Comparison of ENCODE assay signal across 8 cellular contexts in genomic region chr17:16381496-16381820, GRCh38. TPM values are rescaled to one million over a fixed set of nuclear protein-coding genes. Genes with fewer than 3 reads are reported as not detected.
DNase-seq lines count a peak whose midpoint lies in the region; ATAC-seq and TF ChIP-seq lines count a peak whose summit lies in the region.

No MANE protein-coding gene starts in this region.

- H3K4me1 ChIP-seq in HUES6 (ENCODE audit: control insufficient read depth, insufficient read depth, low read length) (peaks cover 4% of the 10 kb centered on the region; the same call in 1 of the 2 replicates), ascending aorta (peaks cover 8 to 19% of the 10 kb centered on the region in 2 donors), liver (ENCODE audit: control insufficient read depth in 4 of 4, insufficient read depth in 4 of 4, low read length in 3 of 4) (peaks cover 0 to 25% (median 13%) of the 10 kb centered on the region in 4 donors), stomach smooth muscle (ENCODE audit: control insufficient read depth, insufficient read depth, low read length) (peaks cover 19% of the 10 kb centered on the region)

- peak overlapping the region; percentile 75 for H3K4me3 ChIP-seq in HUES6 (ENCODE audit: low read depth, low read length)
- peak overlapping the region; percentile 82 to 83 for H3K4me3 ChIP-seq in ascending aorta
- H3K4me3 ChIP-seq in liver (ENCODE audit: low read depth in 1 of 3, low read length in 3 of 3) = peak overlapping the region; percentile 63 to 96 (median 76)
- peak overlapping the region; percentile 89 to 90 for H3K4me3 ChIP-seq in stomach smooth muscle (ENCODE audit: low read length in 2 of 2)

- peak; percentile 4 for ATAC-seq in GM18909 (IDR thresholded peaks at IDR 0.05; ENCODE audit: poor library complexity, unreplicated experiment)
- ATAC-seq in GM18868 (IDR thresholded peaks at IDR 0.05; ENCODE audit: unreplicated experiment) = no peak

- H3K27ac ChIP-seq in HUES6 (ENCODE audit: low read depth, low read length) (peak overlapping the region; percentile 99), ascending aorta (peak overlapping the region; percentile 90 to 94), liver (ENCODE audit: low read depth in 1 of 2, low read length in 2 of 2) (peak overlapping the region; percentile 96 to 98), stomach smooth muscle (ENCODE audit: low read length) (peak overlapping the region; percentile 93)

- TF ChIP-seq CTCF in ascending aorta (IDR thresholded peaks at IDR 0.05) (no peak), liver (IDR thresholded peaks at IDR 0.05; ENCODE audit: low read depth, low read length, missing input control) (no peak)

- peaks cover 21% of the 10 kb centered on the region for H3K36me3 ChIP-seq in HUES6 (ENCODE audit: control insufficient read depth, insufficient read depth, low read length)
- peaks cover 15 to 28% of the 10 kb centered on the region in 2 donors for H3K36me3 ChIP-seq in ascending aorta
- H3K36me3 ChIP-seq in liver (ENCODE audit: control insufficient read depth in 4 of 4, insufficient read depth in 3 of 4, low read depth in 1 of 4, low read length in 3 of 4) = peaks cover 0 to 13% (median 3%) of the 10 kb centered on the region in 4 donors
- H3K36me3 ChIP-seq in stomach smooth muscle (ENCODE audit: control insufficient read depth in 2 of 2, insufficient read depth in 2 of 2, low read length in 2 of 2) = peaks cover 5 to 9% of the 10 kb centered on the region in 2 donors

- DNase-seq in ascending aorta (ENCODE audit: low spot score in 2 of 2) = no peak
- no peak for DNase-seq in C1 segment of cervical spinal cord (lab: John Stamatoyannopoulos, UW)
- DNase-seq in AG08395 (ENCODE audit: low spot score) = no peak

- H3K27me3 ChIP-seq in HUES6 (ENCODE audit: control insufficient read depth, insufficient read depth, low read length) (no peaks in the 10 kb centered on the region), ascending aorta (no peaks in the 10 kb centered on the region), liver (ENCODE audit: control insufficient read depth in 4 of 4, insufficient read depth in 4 of 4, low read length in 3 of 4) (no peaks in the 10 kb centered on the region), stomach smooth muscle (ENCODE audit: control insufficient read depth in 1 of 2, insufficient read depth in 2 of 2, low read length in 2 of 2) (no peaks in the 10 kb centered on the region)

- under 1% methylated on average over 14 of the region's 14 CpGs for WGBS in liver

- H3K9me3 ChIP-seq in HUES6 (ENCODE audit: control insufficient read depth, insufficient read depth, low read depth, low read length) (no peaks in the 10 kb centered on the region), ascending aorta (no peaks in the 10 kb centered on the region), liver (ENCODE audit: control insufficient read depth in 4 of 4, low read length in 3 of 4) (no peaks in the 10 kb centered on the region), stomach smooth muscle (ENCODE audit: control insufficient read depth in 2 of 2, low read length in 2 of 2) (no peaks in the 10 kb centered on the region)

- TF ChIP-seq RAD21 in liver (IDR thresholded peaks at IDR 0.05) = no peak

- H3K9ac ChIP-seq in HUES6 (ENCODE audit: low read length) (peak overlapping the region; percentile 98), liver (ENCODE audit: low read depth in 1 of 2, low read length in 2 of 2) (peak overlapping the region; percentile 86 to 99), stomach smooth muscle (ENCODE audit: low read length in 2 of 2) (peak overlapping the region; percentile 89 to 93)

- intact Hi-C loops in ascending aorta (cut with DNase I) = loop anchor here (1.0 to 5.0 kb wide), 3 partner anchors 37 to 141 kb away; no protein-coding TSS in a partner anchor

TF ChIP-seq in liver, 16 proteins besides CTCF, POLR2A, EP300 and RAD21:
- TF ChIP-seq TAF1 (conservative IDR thresholded peaks at IDR 0.05) = no peak
- no peak for TF ChIP-seq HNF4G (IDR thresholded peaks at IDR 0.05)
- TF ChIP-seq ZBTB33 (IDR thresholded peaks at IDR 0.05) = no peak
- no peak for TF ChIP-seq SP1 (IDR thresholded peaks at IDR 0.05)
- no peak for TF ChIP-seq FOXA1 (IDR thresholded peaks at IDR 0.05)
- TF ChIP-seq YY1 (IDR thresholded peaks at IDR 0.05) = no peak
- no peak for TF ChIP-seq MAX (IDR thresholded peaks at IDR 0.05)
- TF ChIP-seq GABPA (IDR thresholded peaks at IDR 0.05 in 1 of 2, conservative IDR thresholded peaks at IDR 0.05 in 1 of 2) = no peak
- no peak for TF ChIP-seq ATF3 (IDR thresholded peaks at IDR 0.05)
- no peak for TF ChIP-seq NR2F2 (IDR thresholded peaks at IDR 0.05)
- no peak for TF ChIP-seq JUND (IDR thresholded peaks at IDR 0.05)
- no peak for TF ChIP-seq RXRA (IDR thresholded peaks at IDR 0.05)
- TF ChIP-seq REST (IDR thresholded peaks at IDR 0.05) = no peak
- TF ChIP-seq EGR1 (IDR thresholded peaks at IDR 0.05; ENCODE audit: low read depth in 2 of 2) = no peak
- no peak for TF ChIP-seq HNF4A (conservative IDR thresholded peaks at IDR 0.05)
- no peak for TF ChIP-seq FOXA2 (IDR thresholded peaks at IDR 0.05)
TF ChIP-seq in liver: peak in this region for 0.

RNA-seq across cellular contexts. Expression of gene UBB, which starts 0.6 kb away (rescaled TPM):
- 615 TPM for total RNA-seq in ascending aorta
- 1,000 to 10,000 TPM; 1,190 to 3,673 TPM for total RNA-seq in liver
- polyA plus RNA-seq in liver = 1,000 to 10,000 TPM; 1,427 to 1,518 TPM

RNA-seq across cellular contexts. Expression of gene CENPV, which starts 28.2 kb away (rescaled TPM):
- total RNA-seq in ascending aorta (37.6 TPM), liver (10 to 100 TPM; 13.1 to 15.2 TPM)
- polyA plus RNA-seq in liver = 10 to 100 TPM; 21.2 to 24.3 TPM

RNA-seq across cellular contexts. Expression of gene TRPV2, which starts 33.9 kb away (rescaled TPM):
- total RNA-seq in ascending aorta (26.1 TPM), liver (1 to 10 TPM; 5.6 to 9.3 TPM)
- 1 to 10 TPM; 2.9 to 3.5 TPM for polyA plus RNA-seq in liver
